Comparison of ENCODE assay signal across 16 cellular contexts in genomic region chr5:172840778-172841154, GRCh38. TPM values are rescaled to one million over a fixed set of nuclear protein-coding genes. Genes with fewer than 3 reads are reported as not detected.
DNase-seq lines count a peak whose midpoint lies in the region; ATAC-seq and TF ChIP-seq lines count a peak whose summit lies in the region.
"Had no signal": no experiment of that assay in that cellular context is flagged by ENCODE, and none has a peak within 500 bp of the region (broad histone marks: within the 10 kb centered on the region; RNA-seq: fewer than 3 reads in every experiment).

No MANE protein-coding gene starts in this region.

- H3K9me3 ChIP-seq in heart right ventricle (no peaks in the 10 kb centered on the region), body of pancreas (no peaks in the 10 kb centered on the region), neural progenitor cell (ENCODE audit: low read depth) (no peaks in the 10 kb centered on the region), tibial nerve (no peaks in the 10 kb centered on the region)
- H3K9me3 ChIP-seq: neutrophil had no signal

- peaks cover 98% of the 10 kb centered on the region for H4K20me1 ChIP-seq in neural progenitor cell (ENCODE audit: low read depth)

- DNase-seq in heart right ventricle (no peak), Right ventricle myocardium inferior (ENCODE audit: missing footprints) (no peak), body of pancreas (no peak), neural progenitor cell (ENCODE audit: low spot score) (no peak), tibial nerve (ENCODE audit: low spot score in 2 of 2) (no peak), hepatic stellate cell (ENCODE audit: low spot score) (no peak), GM19240 (ENCODE audit: insufficient read length, low spot score) (no peak)
- DNase-seq in activated T-cell treated with anti-CD3 and anti-CD28 coated beads, Interleukin-2, amount 50 U/mL, for 4 hours = no peak
- DNase-seq: activated CD4-positive, CD25-positive, alpha-beta regulatory T cell treated with anti-CD3 and anti-CD28 coated beads, Interleukin-2, amount 50 U/mL, for 72 hours; activated naive CD4-positive, alpha-beta T cell; Calu3; left ventricle myocardium superior; NCI-H2081 treated with DMSO at 0.1 percent for 48 hours; stimulated activated CD4-positive, alpha-beta T cell treated with anti-CD3 and anti-CD28 coated beads, Interleukin-4, amount 100 ng/mL, for 4 hours; T-helper 17 cell had no signal

- peaks cover 25% of the 10 kb centered on the region for H3F3A ChIP-seq in neural progenitor cell (ENCODE audit: low read depth)

- no peaks in the 10 kb centered on the region for H3K27me3 ChIP-seq in heart right ventricle
- H3K27me3 ChIP-seq in body of pancreas = no peaks in the 10 kb centered on the region
- H3K27me3 ChIP-seq in neural progenitor cell = no peaks in the 10 kb centered on the region
- H3K27me3 ChIP-seq in tibial nerve = no peaks in the 10 kb centered on the region
- H3K27me3 ChIP-seq: neutrophil had no signal

- H3K9ac ChIP-seq in neural progenitor cell = no peak overlapping the region

- H3K4me2 ChIP-seq in neural progenitor cell = peak overlapping the region; percentile 64

- H3K36me3 Mint-ChIP-seq in neural progenitor cell = peaks cover 2% of the 10 kb centered on the region
- H3K36me3 Mint-ChIP-seq in activated T-cell treated with anti-CD3 and anti-CD28 coated beads, Interleukin-2, amount 50 U/mL, for 4 hours (ENCODE audit: insufficient read depth) = peaks cover 4% of the 10 kb centered on the region

- no peaks in the 10 kb centered on the region for H3K9me3 Mint-ChIP-seq in neural progenitor cell
- H3K9me3 Mint-ChIP-seq in activated T-cell treated with anti-CD3 and anti-CD28 coated beads, Interleukin-2, amount 50 U/mL, for 4 hours = no peaks in the 10 kb centered on the region

- H3K79me2 ChIP-seq in neural progenitor cell (ENCODE audit: low read depth) = peaks cover 79% of the 10 kb centered on the region

- intact Hi-C loops in heart right ventricle (cut with DNase I) = no loop called here
- intact Hi-C loops in Right ventricle myocardium inferior (cut with DNase I) = no loop called here
- intact Hi-C loops in body of pancreas (cut with DNase I) = no loop called here

- H3K27ac ChIP-seq in heart right ventricle (peak overlapping the region in 8 of 10 donors; percentile 1 to 71 (median 58)), body of pancreas (peak overlapping the region; percentile 44 to 97 (median 78)), neural progenitor cell (no peak overlapping the region), tibial nerve (peak overlapping the region in 3 of 4 donors; percentile 45 to 77 (median 62))

- ATAC-seq in heart right ventricle (no peak), Right ventricle myocardium inferior (no peak), body of pancreas (no peak)
- no peak for ATAC-seq in activated T-cell treated with anti-CD3 and anti-CD28 coated beads, Interleukin-2, amount 50 U/mL, for 4 hours
- ATAC-seq: T-helper 17 cell had no signal

- no peak overlapping the region for H3K4me3 ChIP-seq in heart right ventricle
- no peak overlapping the region for H3K4me3 ChIP-seq in body of pancreas
- no peak overlapping the region for H3K4me3 ChIP-seq in neural progenitor cell
- no peak overlapping the region for H3K4me3 ChIP-seq in tibial nerve

- peaks cover 6 to 58% (median 37%) of the 10 kb centered on the region in 9 donors for H3K4me1 ChIP-seq in heart right ventricle
- H3K4me1 ChIP-seq in body of pancreas = peaks cover 50% of the 10 kb centered on the region
- peaks cover 19% of the 10 kb centered on the region for H3K4me1 ChIP-seq in neural progenitor cell
- H3K4me1 ChIP-seq in tibial nerve = peaks cover 0 to 55% (median 22%) of the 10 kb centered on the region in 4 donors

- H3K36me3 ChIP-seq in heart right ventricle (peaks cover 0 to 27% (median 0%) of the 10 kb centered on the region in 9 donors), body of pancreas (replicated peaks in 1 of 2; ENCODE audit: insufficient read depth in 1 of 2, low read depth in 2 of 2) (no peaks in the 10 kb centered on the region), neural progenitor cell (no peaks in the 10 kb centered on the region), tibial nerve (peaks cover 0 to 11% (median 0%) of the 10 kb centered on the region in 3 donors)
- H3K36me3 ChIP-seq: neutrophil had no signal

- no peak for TF ChIP-seq EP300 in tibial nerve (IDR thresholded peaks at IDR 0.05)

- H3K4me3 Mint-ChIP-seq in neural progenitor cell = no peak overlapping the region
- no peak overlapping the region for H3K4me3 Mint-ChIP-seq in activated T-cell treated with anti-CD3 and anti-CD28 coated beads, Interleukin-2, amount 50 U/mL, for 4 hours
- H3K4me3 Mint-ChIP-seq: T-helper 17 cell had no signal

- peaks cover 36% of the 10 kb centered on the region for H3K4me1 Mint-ChIP-seq in neural progenitor cell
- peaks cover 35% of the 10 kb centered on the region for H3K4me1 Mint-ChIP-seq in activated T-cell treated with anti-CD3 and anti-CD28 coated beads, Interleukin-2, amount 50 U/mL, for 4 hours (ENCODE audit: low read depth)

- no peak overlapping the region for H2AFZ ChIP-seq in neural progenitor cell (replicated peaks)

- 95 to 100% methylated on average over 3 of the region's 3 CpGs for WGBS in heart right ventricle, 2 donors
- WGBS in body of pancreas, 2 donors = 97 to 100% methylated on average over 1 to 3 of the region's 3 CpGs
- WGBS in tibial nerve, 2 donors = 95 to 100% methylated on average over 3 of the region's 3 CpGs

- TF ChIP-seq CTCF in heart right ventricle (IDR thresholded peaks at IDR 0.05) = no peak
- TF ChIP-seq CTCF in body of pancreas (IDR thresholded peaks at IDR 0.05) = no peak
- TF ChIP-seq CTCF in neural progenitor cell (IDR thresholded peaks at IDR 0.05) = no peak
- TF ChIP-seq CTCF in tibial nerve (IDR thresholded peaks at IDR 0.05) = no peak

- TF ChIP-seq POLR2A in body of pancreas (IDR thresholded peaks at IDR 0.05) = no peak
- no peak for TF ChIP-seq POLR2A in tibial nerve (IDR thresholded peaks at IDR 0.05)

- peaks cover 2% of the 10 kb centered on the region for H3K27me3 Mint-ChIP-seq in neural progenitor cell (ENCODE audit: insufficient read depth, low read depth)
- no peaks in the 10 kb centered on the region for H3K27me3 Mint-ChIP-seq in activated T-cell treated with anti-CD3 and anti-CD28 coated beads, Interleukin-2, amount 50 U/mL, for 4 hours (ENCODE audit: low read depth)
- H3K27me3 Mint-ChIP-seq: T-helper 17 cell had no signal

- no peak overlapping the region for H3K27ac Mint-ChIP-seq in neural progenitor cell

RNA-seq across cellular contexts. Expression of gene ERGIC1, which starts 6.7 kb away (rescaled TPM):
- total RNA-seq in heart right ventricle (10 to 100 TPM; 60.3 to 91.9 (median 74.2) TPM), Right ventricle myocardium inferior (74.8 TPM), body of pancreas (10 to 100 TPM; 46.5 to 93.1 TPM), neural progenitor cell (ENCODE audit: low replicate concordance) (28.7 and 50.8 TPM in 2 replicates), tibial nerve (100 to 1,000 TPM in 2 of 4 donors, 10 to 100 TPM in 2; 60.9 to 123 (median 99.3) TPM)
- polyA plus RNA-seq in heart right ventricle = 10 to 100 TPM; 48.0 to 64.9 TPM
- total RNA-seq in activated T-cell treated with anti-CD3 and anti-CD28 coated beads, Interleukin-2, amount 50 U/mL, for 4 hours = 10 to 100 TPM; 28.7 to 36.3 (median 32.1) TPM
